In genomic region chr6:70982747-70983146, GRCh38 we compare ENCODE assay signal across 31 cellular contexts. TPM values are rescaled to one million over a fixed set of nuclear protein-coding genes. Genes with fewer than 3 reads are reported as not detected.
"Had no signal": no experiment of that assay in that cellular context is flagged by ENCODE, and none has a peak within 500 bp of the region (broad histone marks: within the 10 kb centered on the region; RNA-seq: fewer than 3 reads in every experiment).

No MANE protein-coding gene starts in this region.

- H3K9me3 Mint-ChIP-seq: nephron, neural progenitor cell, type B pancreatic cell had no signal

- ATAC-seq: naive thymus-derived CD8-positive, alpha-beta T cell; psoas muscle; right cardiac atrium; sciatic nerve; stimulated activated memory B cell treated with anti-CD40 and anti-IgM and Interleukin-4, amounts not matched to agents 10 μg/mL and 1 μg/mL and 100 μg/mL, for 72 hours; stimulated activated naive CD8-positive, alpha-beta T cell treated with anti-CD3 and anti-CD28 coated beads, Interleukin-15, amount 100 ng/mL, for 72 hours; stimulated activated naive CD8-positive, alpha-beta T cell treated with anti-CD3 and anti-CD28 coated beads, Interleukin-15, Interleukin-2, amounts not matched to agents 100 U/mL and 50 U/mL, for 24 hours; upper lobe of right lung had no signal

- H3K4me3 ChIP-seq: neural progenitor cell, ovary, psoas muscle, skin epidermis, smooth muscle cell, spleen, suprapubic skin, testis, tibial artery, transverse colon, upper lobe of right lung, uterus had no signal

- H3K36me3 Mint-ChIP-seq: naive thymus-derived CD8-positive, alpha-beta T cell; neural progenitor cell; stimulated activated memory B cell treated with anti-CD40 and anti-IgM and Interleukin-4, amounts not matched to agents 10 μg/mL and 1 μg/mL and 100 μg/mL, for 72 hours; type B pancreatic cell had no signal

- H3K9ac ChIP-seq: neural progenitor cell, parathyroid adenoma had no signal

- H3K27me3 Mint-ChIP-seq: stimulated activated memory B cell treated with anti-CD40 and anti-IgM and Interleukin-4, amounts not matched to agents 10 μg/mL and 1 μg/mL and 100 μg/mL, for 72 hours; stimulated activated naive CD8-positive, alpha-beta T cell treated with anti-CD3 and anti-CD28 coated beads, Interleukin-15, amount 100 ng/mL, for 72 hours; type B pancreatic cell had no signal

- H3K27me3 ChIP-seq: neural progenitor cell, ovary, spleen, suprapubic skin, testis, tibial artery, transverse colon, upper lobe of right lung, uterus had no signal

- H3K4me2 ChIP-seq: neural progenitor cell, smooth muscle cell had no signal

- H3K36me3 ChIP-seq: neural progenitor cell, ovary, spleen, suprapubic skin, tibial artery, transverse colon, upper lobe of right lung, uterus had no signal

- H3K27ac ChIP-seq: neural progenitor cell, ovary, parathyroid adenoma, psoas muscle, skin epidermis, spleen, suprapubic skin, testis, tibial artery, transverse colon, upper lobe of right lung, uterus had no signal

- H3K4me1 Mint-ChIP-seq: naive thymus-derived CD8-positive, alpha-beta T cell; neural progenitor cell; stimulated activated naive CD8-positive, alpha-beta T cell treated with anti-CD3 and anti-CD28 coated beads, Interleukin-15, amount 100 ng/mL, for 72 hours had no signal

- H3K9me3 ChIP-seq: ovary, psoas muscle, suprapubic skin, testis, tibial artery, transverse colon, upper lobe of right lung, uterus had no signal

- H2AFZ ChIP-seq: neural progenitor cell, parathyroid adenoma had no signal

- DNase-seq: naive thymus-derived CD8-positive, alpha-beta T cell; occipital lobe; ovary; posterior cingulate gyrus; psoas muscle; right cardiac atrium; spleen; stimulated activated CD4-positive, alpha-beta T cell treated with anti-CD3 and anti-CD28 coated beads, Interleukin-12 subunit alpha, Interleukin-12 subunit beta, amount 100 ng/mL, for 4 hours; stimulated activated CD4-positive, alpha-beta T cell treated with anti-CD3 and anti-CD28 coated beads, Interleukin-1b, Interleukin-23, amount 100 ng/mL, for 48 hours; stimulated activated CD4-positive, alpha-beta T cell treated with anti-CD3 and anti-CD28 coated beads, Interleukin-4, amount 100 ng/mL, for 1 hour; stimulated activated CD4-positive, alpha-beta T cell treated with anti-CD3 and anti-CD28 coated beads, Interleukin-4, amount 100 ng/mL, for 4 hours; stimulated activated CD8-positive, alpha-beta memory T cell treated with anti-CD3 and anti-CD28 coated beads, Interleukin-4, amount 100 ng/mL, for 48 hours; stimulated activated naive CD4-positive, alpha-beta T cell; stimulated activated naive CD8-positive, alpha-beta T cell treated with anti-CD3 and anti-CD28 coated beads, Interleukin-15, amount 100 ng/mL, for 72 hours; stimulated activated naive CD8-positive, alpha-beta T cell treated with anti-CD3 and anti-CD28 coated beads, Interleukin-15, Interleukin-2, amounts not matched to agents 100 U/mL and 50 U/mL, for 24 hours; substantia nigra; testis; tibial artery; transverse colon; upper lobe of right lung; uterus had no signal

- H3K4me1 ChIP-seq: neural progenitor cell, parathyroid adenoma, psoas muscle, spleen, suprapubic skin, testis, tibial artery, transverse colon, upper lobe of right lung, uterus had no signal

- H3K79me2 ChIP-seq: parathyroid adenoma had no signal

- H3K4me3 Mint-ChIP-seq: naive thymus-derived CD8-positive, alpha-beta T cell; nephron; neural progenitor cell; stimulated activated memory B cell treated with anti-CD40 and anti-IgM and Interleukin-4, amounts not matched to agents 10 μg/mL and 1 μg/mL and 100 μg/mL, for 72 hours; stimulated activated naive CD8-positive, alpha-beta T cell treated with anti-CD3 and anti-CD28 coated beads, Interleukin-15, amount 100 ng/mL, for 72 hours; type B pancreatic cell had no signal

- H3K27ac Mint-ChIP-seq: naive thymus-derived CD8-positive, alpha-beta T cell; nephron; neural progenitor cell; progenitor cell of endocrine pancreas; stimulated activated memory B cell treated with anti-CD40 and anti-IgM and Interleukin-4, amounts not matched to agents 10 μg/mL and 1 μg/mL and 100 μg/mL, for 72 hours; stimulated activated naive CD8-positive, alpha-beta T cell treated with anti-CD3 and anti-CD28 coated beads, Interleukin-15, amount 100 ng/mL, for 72 hours; type B pancreatic cell had no signal

RNA-seq across cellular contexts. Expression of gene B3GAT2, which starts 25.9 kb away (rescaled TPM):
- total RNA-seq: naive thymus-derived CD8-positive, alpha-beta T cell; psoas muscle; sciatic nerve; transverse colon; upper lobe of right lung had no signal
